ENCODE assay signal across 19 cellular contexts in genomic region chr1:47059376-47059775, GRCh38.
"Had no signal": no experiment of that assay in that cellular context is flagged by ENCODE, and none has a peak within 500 bp of the region (broad histone marks: within the 10 kb centered on the region; RNA-seq: fewer than 3 reads in every experiment).

No MANE protein-coding gene starts in this region.

- H3K4me3 ChIP-seq: coronary artery, dorsolateral prefrontal cortex, esophagus muscularis mucosa, gastroesophageal sphincter, heart right ventricle, left lung, lower lobe of right lung, mucosa of descending colon had no signal

- ATAC-seq: foreskin keratinocyte, gastroesophageal sphincter, heart right ventricle, left cardiac atrium, left lung, left ventricle myocardium superior, lower lobe of right lung, mucosa of descending colon had no signal

- DNase-seq: dermis blood vessel endothelial cell; dorsolateral prefrontal cortex; effector CD4-positive, alpha-beta T cell; effector memory CD4-positive, alpha-beta T cell; foreskin keratinocyte; glutamatergic neuron; head of caudate nucleus; heart right ventricle; hippocampal formation; left cardiac atrium; left lung; left ventricle myocardium superior; lower lobe of right lung; mesenchymal stem cell; mucosa of descending colon; naive B cell had no signal
